27 cellular contexts compared by ENCODE assay signal in the genomic region with DNA sequence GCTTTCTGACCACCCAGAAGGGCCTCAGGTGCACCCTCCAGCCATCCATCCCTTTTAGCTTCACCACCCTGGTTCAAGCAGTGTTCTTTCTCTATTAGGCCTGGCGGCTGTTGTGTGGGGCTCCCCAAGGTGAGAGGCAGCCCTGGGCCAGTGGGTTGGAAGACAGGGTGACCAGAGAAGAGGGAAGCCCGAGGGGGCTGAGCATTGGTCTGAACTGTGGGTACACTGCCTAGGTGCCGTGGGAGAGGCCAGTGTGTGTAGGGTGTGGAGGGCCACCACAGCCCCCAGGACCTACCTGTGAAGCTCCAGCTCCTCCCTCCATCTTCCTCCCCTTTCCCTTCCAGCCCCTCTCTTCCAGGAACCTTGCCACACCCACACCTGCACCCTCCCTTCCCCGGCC.
"Had no signal": no experiment of that assay in that cellular context is flagged by ENCODE, and none has a peak within 500 bp of the region (broad histone marks: within the 10 kb centered on the region; RNA-seq: fewer than 3 reads in every experiment).

No MANE protein-coding gene starts in this region.

- H3K4me1 ChIP-seq: foreskin keratinocyte, gastroesophageal sphincter, heart left ventricle, pancreas, testis, tibial artery had no signal

- H3K79me2 ChIP-seq: hepatocyte had no signal

- H3K27ac Mint-ChIP-seq: endodermal cell; mesothelial cell of epicardium; natural killer cell treated with Interleukin-12 subunit alpha and Interleukin-12 subunit beta and Interleukin-15 and Interleukin-18, amount 100 ng/mL, for 72 hours; stimulated activated effector memory CD8-positive, alpha-beta T cell treated with anti-CD3 and anti-CD28 coated beads, Interleukin-12 subunit alpha, Interleukin-12 subunit beta, amount 100 ng/mL, for 72 hours; type B pancreatic cell had no signal

- H3K4me2 ChIP-seq: hepatocyte, smooth muscle cell had no signal

- DNase-seq: effector CD8-positive, alpha-beta T cell; endodermal cell; foreskin keratinocyte; heart left ventricle; kidney; mesenchymal stem cell; mucosa of descending colon; naive B cell; nucleus accumbens; pancreas; stimulated activated CD4-positive, alpha-beta T cell treated with anti-CD3 and anti-CD28 coated beads, Interleukin-2, amount 100 ng/mL, for 24 hours; stimulated activated CD4-positive, alpha-beta T cell treated with anti-CD3 and anti-CD28 coated beads, Interleukin-4, amount 100 ng/mL, for 24 hours; stimulated activated naive CD8-positive, alpha-beta T cell treated with anti-CD3 and anti-CD28 coated beads, Interleukin-15, Interleukin-2, amounts not matched to agents 100 U/mL and 50 U/mL, for 24 hours; substantia nigra; testis; tibial artery had no signal

- ATAC-seq: gastroesophageal sphincter; heart left ventricle; left lung; natural killer cell treated with Interleukin-12 subunit alpha and Interleukin-12 subunit beta and Interleukin-15 and Interleukin-18, amount 100 ng/mL, for 72 hours; pancreas; sciatic nerve; stimulated activated effector memory CD8-positive, alpha-beta T cell treated with anti-CD3 and anti-CD28 coated beads, Interleukin-12 subunit alpha, Interleukin-12 subunit beta, amount 100 ng/mL, for 72 hours; stimulated activated naive CD8-positive, alpha-beta T cell treated with anti-CD3 and anti-CD28 coated beads, Interleukin-15, Interleukin-2, amounts not matched to agents 100 U/mL and 50 U/mL, for 24 hours had no signal

- H3K27ac ChIP-seq: epithelial cell of prostate, foreskin keratinocyte, gastroesophageal sphincter, heart left ventricle, hepatocyte, left lung, pancreas, testis, tibial artery had no signal

- H3K36me3 Mint-ChIP-seq: mesothelial cell of epicardium; naive B cell; natural killer cell treated with Interleukin-12 subunit alpha and Interleukin-12 subunit beta and Interleukin-15 and Interleukin-18, amount 100 ng/mL, for 72 hours; stimulated activated effector memory CD8-positive, alpha-beta T cell treated with anti-CD3 and anti-CD28 coated beads, Interleukin-12 subunit alpha, Interleukin-12 subunit beta, amount 100 ng/mL, for 72 hours; type B pancreatic cell had no signal

- H3K36me3 ChIP-seq: gastroesophageal sphincter, heart left ventricle, left lung, pancreas, tibial artery had no signal

- H3K9me3 Mint-ChIP-seq: endodermal cell; mesothelial cell of epicardium; naive B cell; natural killer cell treated with Interleukin-12 subunit alpha and Interleukin-12 subunit beta and Interleukin-15 and Interleukin-18, amount 100 ng/mL, for 72 hours; neural crest cell; stimulated activated effector memory CD8-positive, alpha-beta T cell treated with anti-CD3 and anti-CD28 coated beads, Interleukin-12 subunit alpha, Interleukin-12 subunit beta, amount 100 ng/mL, for 72 hours; type B pancreatic cell had no signal

- H3K4me1 Mint-ChIP-seq: neural crest cell had no signal

- H3K27me3 ChIP-seq: heart left ventricle, hepatocyte, left lung, pancreas, testis, tibial artery had no signal

- H3K4me3 ChIP-seq: gastroesophageal sphincter, heart left ventricle, hepatocyte, left lung, mucosa of descending colon, pancreas, smooth muscle cell, testis, tibial artery had no signal

- H2AFZ ChIP-seq: hepatocyte had no signal

- H3K4me3 Mint-ChIP-seq: endodermal cell; mesothelial cell of epicardium; naive B cell; natural killer cell treated with Interleukin-12 subunit alpha and Interleukin-12 subunit beta and Interleukin-15 and Interleukin-18, amount 100 ng/mL, for 72 hours; neural crest cell; stimulated activated effector memory CD8-positive, alpha-beta T cell treated with anti-CD3 and anti-CD28 coated beads, Interleukin-12 subunit alpha, Interleukin-12 subunit beta, amount 100 ng/mL, for 72 hours; type B pancreatic cell had no signal

- H3K9me3 ChIP-seq: gastroesophageal sphincter, heart left ventricle, left lung, mucosa of descending colon, pancreas, testis, tibial artery had no signal
